8 cellular contexts compared by ENCODE assay signal in the genomic region with DNA sequence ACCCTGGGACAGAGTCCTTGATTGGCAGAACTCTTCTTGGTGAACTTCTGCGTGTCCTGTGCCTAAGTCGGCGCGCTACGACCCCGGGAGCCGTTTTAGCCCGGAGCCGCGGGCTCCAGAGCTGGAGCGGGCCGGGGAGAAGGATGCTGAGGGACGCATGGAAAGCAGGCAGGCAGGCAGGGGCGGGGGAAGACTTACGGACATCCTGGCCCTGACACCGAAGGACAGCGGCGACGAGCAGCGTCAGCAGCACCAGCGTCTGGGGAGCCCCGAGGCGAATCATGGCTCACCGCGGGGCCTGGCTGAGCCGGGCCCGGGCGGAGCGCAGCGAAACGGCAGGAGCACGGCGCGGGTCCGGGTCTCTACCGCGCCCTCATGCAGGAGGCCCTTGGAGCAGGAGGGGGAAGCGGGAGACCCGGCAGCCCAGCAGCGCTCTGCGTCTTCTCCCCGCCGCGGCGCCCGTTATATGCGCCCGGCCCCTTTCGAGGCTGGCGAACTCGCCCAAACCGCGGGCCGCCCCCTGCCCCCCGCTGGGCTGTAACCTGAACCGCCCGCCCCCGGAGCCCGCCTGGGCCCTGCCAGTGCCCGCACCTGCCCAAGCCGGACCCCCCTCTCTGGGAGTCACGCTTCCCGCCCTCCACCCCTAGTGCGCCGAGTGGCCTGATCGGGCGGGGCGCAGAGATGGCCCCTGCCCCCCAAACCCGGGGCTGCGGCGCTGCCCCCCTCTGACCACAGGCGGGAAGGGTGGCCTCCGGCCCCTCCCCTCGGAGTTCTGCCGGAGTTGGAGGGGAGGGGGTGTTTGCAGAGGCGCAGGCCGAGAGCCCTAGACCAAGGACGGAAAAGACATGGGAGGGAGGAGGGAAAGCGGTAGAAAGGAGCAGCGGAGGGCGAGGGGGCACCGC. TPM values are rescaled to one million over a fixed set of nuclear protein-coding genes. Genes with fewer than 3 reads are reported as not detected.
DNase-seq lines count a peak whose midpoint lies in the region; ATAC-seq and TF ChIP-seq lines count a peak whose summit lies in the region.

TSS of gene COL2A1 (minus strand) at position 438 of the 902 bp plus-strand sequence. CDS start at position 283, 155 bp downstream.

- ATAC-seq in HG03135 (IDR thresholded peaks at IDR 0.05; ENCODE audit: unreplicated experiment): no peak

- H3K4me3 ChIP-seq in AG10803 (ENCODE audit: low read length) (peak within 1 kb of the TSS; percentile 12; the same call in 1 of the 2 replicates), HUES64 (ENCODE audit: low read length) (peak within 1 kb of the TSS; percentile 55), hepatocyte (peak within 1 kb of the TSS; percentile 28), spleen (peak within 1 kb of the TSS; percentile 28 to 67 (median 38))

- H3K4me1 ChIP-seq in HUES64 (ENCODE audit: insufficient read depth, low read length) (peaks cover 29% of the 10 kb centered on the region), hepatocyte (ENCODE audit: insufficient read depth) (peaks cover 29% of the 10 kb centered on the region), spleen (peaks cover 38 to 49% (median 46%) of the 10 kb centered on the region in 6 donors)

- no peaks in the 10 kb centered on the region for H3K9me3 ChIP-seq in HUES64 (ENCODE audit: insufficient read depth, low read depth, low read length)
- no peaks in the 10 kb centered on the region for H3K9me3 ChIP-seq in hepatocyte (ENCODE audit: low read depth)
- no peaks in the 10 kb centered on the region for H3K9me3 ChIP-seq in spleen

- H3K9me2 ChIP-seq in hepatocyte (replicated peaks; ENCODE audit: insufficient read depth): no peaks in the 10 kb centered on the region

- no peaks in the 10 kb centered on the region for H4K20me1 ChIP-seq in hepatocyte (ENCODE audit: insufficient read depth, poor library complexity, severe bottlenecking)

- TF ChIP-seq CTCF in AG10803 (conservative IDR thresholded peaks at IDR 0.05; ENCODE audit: low read length): no peak
- no peak for TF ChIP-seq CTCF in hepatocyte (IDR thresholded peaks at IDR 0.05; ENCODE audit: poor library complexity)
- TF ChIP-seq CTCF in spleen (IDR thresholded peaks at IDR 0.05 in 8 of 11, conservative IDR thresholded peaks at IDR 0.05 in 3 of 11): no peak

- intact Hi-C loops in spleen (cut with DNase I; ENCODE audit: low total_unique reads): no loop called here

- no peaks in the 10 kb centered on the region for H3K36me3 ChIP-seq in HUES64 (ENCODE audit: insufficient read depth, low read length)
- H3K36me3 ChIP-seq in hepatocyte (replicated peaks; ENCODE audit: insufficient read depth, low read depth): no peaks in the 10 kb centered on the region
- no peaks in the 10 kb centered on the region for H3K36me3 ChIP-seq in spleen

- H3K27ac ChIP-seq in HUES64 (ENCODE audit: low read depth, low read length) (no peak within 1 kb of the TSS), hepatocyte (peak within 1 kb of the TSS; percentile 31), spleen (no peak within 1 kb of the TSS)

- peak within 1 kb of the TSS; percentile 3 for H3K9ac ChIP-seq in HUES64 (ENCODE audit: low read depth, low read length)

- peak within 1 kb of the TSS; percentile 42 for H2AFZ ChIP-seq in hepatocyte

- no peak for TF ChIP-seq POLR2A in spleen (IDR thresholded peaks at IDR 0.05)

- no peaks in the 10 kb centered on the region for H3K79me2 ChIP-seq in hepatocyte

- peak within 1 kb of the TSS; percentile 95 for H3K4me2 ChIP-seq in hepatocyte

- DNase-seq in AG10803 (ENCODE audit: low read depth): peak; percentile 7
- peak; percentile 52 to 59 for DNase-seq in activated T-cell treated with anti-CD3 and anti-CD28 coated beads, Interleukin-2, amount 50 U/mL, for 48 hours
- peak; percentile 55 for DNase-seq in hepatocyte (ENCODE audit: low spot score)
- DNase-seq in spleen: no peak
- no peak for DNase-seq in COR-L47 (lab: John Stamatoyannopoulos, UW)
- DNase-seq in NCI-H524 treated with DMSO at 0.1 percent for 48 hours (lab: John Stamatoyannopoulos, UW): no peak

- under 1% methylated on average over 82 of the region's 82 CpGs for WGBS in HUES64
- under 1% methylated on average over 65 of the region's 82 CpGs for WGBS in hepatocyte (ENCODE audit: low lambda C conversion rate, missing lambda C conversion rate)
- 1 to 4% (median 1%) methylated on average over 15 to 82 of the region's 82 CpGs for WGBS in spleen, 5 donors

- peaks cover 100% of the 10 kb centered on the region for H3K27me3 ChIP-seq in HUES64 (ENCODE audit: insufficient read depth, low read length)
- H3K27me3 ChIP-seq in hepatocyte: peaks cover 42% of the 10 kb centered on the region
- peaks cover 20 to 100% (median 62%) of the 10 kb centered on the region in 7 donors for H3K27me3 ChIP-seq in spleen (replicated peaks in 1 of 7)

RNA-seq across cellular contexts. Expression of gene COL2A1, which starts in this region (rescaled TPM):
- 49.4 TPM for polyA plus RNA-seq in HUES64 (2013, experiment 1 of 2)
- polyA plus RNA-seq in HUES64 (2013, experiment 2 of 2): 95.3 TPM
- total RNA-seq in hepatocyte (32.7 and 52.5 TPM in 2 replicates), spleen (under 1 TPM in 3 of 7 donors, not detected in 4; 0.37 to 0.49 (median 0.47) TPM)
- polyA plus RNA-seq in hepatocyte (43.8 and 57.9 TPM in 2 replicates), spleen (not detected)

Comparison
In these comparisons a context has a peak if more than half of its experiments do, and no peak if none do; other contexts are left out.
1. RNA of gene COL2A1 (total RNA-seq): 32.7 to 52.5 TPM in hepatocyte; 0.37 to 0.49 TPM in spleen; every median in the first group is over 10 times any median in the second.
2. RNA of gene COL2A1 (polyA plus RNA-seq): 43.8 to 57.9 TPM in hepatocyte; not detected in spleen; every median in the first group is over 10 times any median in the second.
3. DNase-seq: peak in AG10803 (single experiment), activated T-cell treated with anti-CD3 and anti-CD28 coated beads, Interleukin-2, amount 50 U/mL, for 48 hours (2 of 2) and hepatocyte (single experiment); none in spleen (single experiment), COR-L47 (single experiment) and NCI-H524 treated with DMSO at 0.1 percent for 48 hours (single experiment).
4. Peak in every context shown above with its lines, with median percentiles within 50 percentile points of each other: H3K4me3 ChIP-seq.